In genomic region chr17:27457405-27457730, GRCh38 we compare ENCODE assay signal across 7 cellular contexts. TPM values are rescaled to one million over a fixed set of nuclear protein-coding genes. Genes with fewer than 3 reads are reported as not detected.
A peak's percentile ranks its signal among the peaks of the same experiment; 100 is the strongest.
DNase-seq lines count a peak whose midpoint lies in the region; ATAC-seq lines count a peak whose summit lies in the region.

No MANE protein-coding gene starts in this region.

- ATAC-seq in stimulated activated memory B cell treated with anti-CD40 and anti-IgM and Interleukin-4, amounts not matched to agents 10 μg/mL and 1 μg/mL and 100 μg/mL, for 72 hours: no peak
- no peak for ATAC-seq in HG03442 (IDR thresholded peaks at IDR 0.05; ENCODE audit: unreplicated experiment)

- H3K9me3 ChIP-seq in HUES48 (ENCODE audit: control insufficient read depth, insufficient read depth, low read length): no peaks in the 10 kb centered on the region
- H3K9me3 ChIP-seq in iPS-20b (ENCODE audit: insufficient read depth, low read depth, low read length): no peaks in the 10 kb centered on the region

- H3K4me1 ChIP-seq in HUES48 (ENCODE audit: control insufficient read depth, insufficient read depth, low read length) (peaks cover 32% of the 10 kb centered on the region), iPS-20b (ENCODE audit: insufficient read depth, low read length) (peaks cover 29% of the 10 kb centered on the region)

- H3K4me3 ChIP-seq in HUES48 (ENCODE audit: low read depth, low read length) (peak overlapping the region; percentile 82), iPS-20b (ENCODE audit: low read length) (peak overlapping the region; percentile 79)

- H3K27me3 Mint-ChIP-seq in activated T-helper 2 cell treated with anti-CD3 and anti-CD28 coated beads, Interferon-gamma antibody, Interleukin-2, Interleukin-4, amounts not matched to agents 10 μg/mL and 5 μg/mL and 100 μg/mL, durations not matched to agents 14 hours and 24 hours and 36 hours (ENCODE audit: low read depth): peaks cover 9% of the 10 kb centered on the region
- H3K27me3 Mint-ChIP-seq in stimulated activated memory B cell treated with anti-CD40 and anti-IgM and Interleukin-4, amounts not matched to agents 10 μg/mL and 1 μg/mL and 100 μg/mL, for 72 hours: no peaks in the 10 kb centered on the region

- H3K9ac ChIP-seq in HUES48 (ENCODE audit: low read depth, low read length) (no peak overlapping the region), iPS-20b (ENCODE audit: low read depth, low read length) (peak overlapping the region; percentile 52; the same call in 1 of the 2 replicates)

- intact Hi-C loops in activated T-helper 2 cell treated with anti-CD3 and anti-CD28 coated beads, Interferon-gamma antibody, Interleukin-2, Interleukin-4, amounts not matched to agents 10 μg/mL and 5 μg/mL and 100 μg/mL, durations not matched to agents 14 hours and 24 hours and 36 hours (cut with micrococcal nuclease): loop anchor here (10.0 kb wide), 1 partner anchor 73 kb away; no protein-coding TSS in a partner anchor

- H3K27me3 ChIP-seq in HUES48 (ENCODE audit: control insufficient read depth, insufficient read depth, low read length) (no peaks in the 10 kb centered on the region; the same call in 1 of the 2 replicates), iPS-20b (ENCODE audit: insufficient read depth, low read length) (peaks cover 29% of the 10 kb centered on the region)

- H3K4me1 Mint-ChIP-seq in activated T-helper 2 cell treated with anti-CD3 and anti-CD28 coated beads, Interferon-gamma antibody, Interleukin-2, Interleukin-4, amounts not matched to agents 10 μg/mL and 5 μg/mL and 100 μg/mL, durations not matched to agents 14 hours and 24 hours and 36 hours (ENCODE audit: low read depth): peaks cover 44% of the 10 kb centered on the region
- peaks cover 48% of the 10 kb centered on the region for H3K4me1 Mint-ChIP-seq in stimulated activated memory B cell treated with anti-CD40 and anti-IgM and Interleukin-4, amounts not matched to agents 10 μg/mL and 1 μg/mL and 100 μg/mL, for 72 hours

- DNase-seq in activated T-helper 2 cell treated with anti-CD3 and anti-CD28 coated beads, Interferon-gamma antibody, Interleukin-2, Interleukin-4, amounts not matched to agents 10 μg/mL and 5 μg/mL and 100 μg/mL, durations not matched to agents 14 hours and 24 hours and 36 hours (ENCODE audit: low spot score): no peak
- DNase-seq in mucosa of gallbladder (ENCODE audit: low spot score) (no peak), SHP77 treated with DMSO at 0.1 percent for 48 hours (lab: John Stamatoyannopoulos, UW) (no peak)

- no peaks in the 10 kb centered on the region for H3K9me3 Mint-ChIP-seq in activated T-helper 2 cell treated with anti-CD3 and anti-CD28 coated beads, Interferon-gamma antibody, Interleukin-2, Interleukin-4, amounts not matched to agents 10 μg/mL and 5 μg/mL and 100 μg/mL, durations not matched to agents 14 hours and 24 hours and 36 hours
- no peaks in the 10 kb centered on the region for H3K9me3 Mint-ChIP-seq in stimulated activated memory B cell treated with anti-CD40 and anti-IgM and Interleukin-4, amounts not matched to agents 10 μg/mL and 1 μg/mL and 100 μg/mL, for 72 hours

- H3K36me3 ChIP-seq in HUES48 (ENCODE audit: control insufficient read depth, insufficient read depth, low read length) (no peaks in the 10 kb centered on the region), iPS-20b (ENCODE audit: insufficient read depth, low read depth, low read length) (no peaks in the 10 kb centered on the region)

- peak overlapping the region; percentile 95 for H3K4me3 Mint-ChIP-seq in activated T-helper 2 cell treated with anti-CD3 and anti-CD28 coated beads, Interferon-gamma antibody, Interleukin-2, Interleukin-4, amounts not matched to agents 10 μg/mL and 5 μg/mL and 100 μg/mL, durations not matched to agents 14 hours and 24 hours and 36 hours (ENCODE audit: low read depth)
- peak overlapping the region; percentile 80 for H3K4me3 Mint-ChIP-seq in stimulated activated memory B cell treated with anti-CD40 and anti-IgM and Interleukin-4, amounts not matched to agents 10 μg/mL and 1 μg/mL and 100 μg/mL, for 72 hours

- peak overlapping the region; percentile 57 for H3K27ac Mint-ChIP-seq in activated T-helper 2 cell treated with anti-CD3 and anti-CD28 coated beads, Interferon-gamma antibody, Interleukin-2, Interleukin-4, amounts not matched to agents 10 μg/mL and 5 μg/mL and 100 μg/mL, durations not matched to agents 14 hours and 24 hours and 36 hours
- H3K27ac Mint-ChIP-seq in stimulated activated memory B cell treated with anti-CD40 and anti-IgM and Interleukin-4, amounts not matched to agents 10 μg/mL and 1 μg/mL and 100 μg/mL, for 72 hours: peak overlapping the region; percentile 66

- H3K27ac ChIP-seq in HUES48 (ENCODE audit: low read depth, low read length) (no peak overlapping the region), iPS-20b (ENCODE audit: low read length) (no peak overlapping the region)

- peaks cover 18% of the 10 kb centered on the region for H3K36me3 Mint-ChIP-seq in activated T-helper 2 cell treated with anti-CD3 and anti-CD28 coated beads, Interferon-gamma antibody, Interleukin-2, Interleukin-4, amounts not matched to agents 10 μg/mL and 5 μg/mL and 100 μg/mL, durations not matched to agents 14 hours and 24 hours and 36 hours (ENCODE audit: low read depth)
- no peaks in the 10 kb centered on the region for H3K36me3 Mint-ChIP-seq in stimulated activated memory B cell treated with anti-CD40 and anti-IgM and Interleukin-4, amounts not matched to agents 10 μg/mL and 1 μg/mL and 100 μg/mL, for 72 hours

RNA-seq across cellular contexts. Expression of gene KSR1, which starts 1.1 kb away (rescaled TPM):
- 96.5 and 101 TPM in 2 replicates for total RNA-seq in activated T-helper 2 cell treated with anti-CD3 and anti-CD28 coated beads, Interferon-gamma antibody, Interleukin-2, Interleukin-4, amounts not matched to agents 10 μg/mL and 5 μg/mL and 100 μg/mL, durations not matched to agents 14 hours and 24 hours and 36 hours
- 60.2 TPM for total RNA-seq in mucosa of gallbladder
